Comparison of ENCODE assay signal across 10 cellular contexts in the genomic region with DNA sequence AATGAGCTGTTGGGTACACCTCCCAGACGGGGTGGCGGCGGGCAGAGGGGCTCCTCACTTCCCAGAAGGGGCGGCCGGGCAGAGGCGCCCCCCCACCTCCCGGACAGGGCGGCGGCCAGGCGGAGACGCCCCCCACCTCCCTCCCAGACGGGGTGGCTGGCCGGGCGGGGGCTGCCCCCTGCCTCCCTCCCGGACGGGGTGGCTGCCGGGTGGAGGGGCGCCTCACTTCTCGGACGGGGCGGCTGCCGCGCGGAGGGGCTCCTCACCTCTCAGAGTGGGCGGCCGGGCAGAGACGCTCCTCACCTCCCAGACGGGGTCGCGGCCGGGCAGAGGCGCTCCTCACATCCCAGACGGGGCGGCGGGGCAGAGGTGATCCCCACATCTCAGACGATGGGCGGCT. TPM values are rescaled to one million over a fixed set of nuclear protein-coding genes. Genes with fewer than 3 reads are reported as not detected.
"Had no signal": no experiment of that assay in that cellular context is flagged by ENCODE, and none has a peak within 500 bp of the region (broad histone marks: within the 10 kb centered on the region; RNA-seq: fewer than 3 reads in every experiment).

No MANE protein-coding gene starts in this region.

RNA-seq across cellular contexts. Expression of a gene that starts 34.2 kb away (rescaled TPM):
- total RNA-seq: stomach, subcutaneous adipose tissue, suprapubic skin, thoracic aorta, tibial nerve, transverse colon, upper lobe of right lung, ureter, vagina had no signal
- polyA plus RNA-seq: stomach, urinary bladder had no signal
